12 cellular contexts compared by ENCODE assay signal in the genomic region with DNA sequence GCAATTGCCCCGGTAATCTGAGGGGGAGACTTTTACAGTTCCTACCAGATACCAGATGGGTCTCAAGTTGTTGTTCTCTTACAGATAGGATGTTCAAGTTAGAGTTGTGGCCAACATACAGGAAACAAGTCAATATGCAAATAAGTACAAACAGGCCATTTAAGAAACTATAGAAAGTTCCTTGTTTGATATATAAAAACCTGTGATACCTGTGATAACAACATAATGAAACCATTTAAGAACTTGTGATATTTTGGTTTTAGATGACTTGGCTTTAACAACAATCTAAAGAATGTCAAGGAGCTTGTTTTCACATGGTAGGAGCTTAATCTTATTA. TPM values are rescaled to one million over a fixed set of nuclear protein-coding genes. Genes with fewer than 3 reads are reported as not detected.
A peak's percentile ranks its signal among the peaks of the same experiment; 100 is the strongest.
DNase-seq lines count a peak whose midpoint lies in the region; ATAC-seq, FAIRE-seq and TF ChIP-seq lines count a peak whose summit lies in the region.
"Had no signal": no experiment of that assay in that cellular context is flagged by ENCODE, and none has a peak within 500 bp of the region (broad histone marks: within the 10 kb centered on the region; RNA-seq: fewer than 3 reads in every experiment).

No MANE protein-coding gene starts in this region.

- H3K4me3 ChIP-seq in testis (no peak overlapping the region), gastrocnemius medialis (no peak overlapping the region)

- H3K27ac Mint-ChIP-seq in T-cell (peak overlapping the region; percentile 98 to 99), naive B cell (peak overlapping the region in 3 of 6 donors; percentile 30 to 69 (median 54))

- H3K9me3 ChIP-seq in testis, result no peaks in the 10 kb centered on the region
- H3K9me3 ChIP-seq in gastrocnemius medialis, result no peaks in the 10 kb centered on the region

- H3K27me3 ChIP-seq in testis (no peaks in the 10 kb centered on the region), foreskin keratinocyte (no peaks in the 10 kb centered on the region), gastrocnemius medialis (no peaks in the 10 kb centered on the region)

- peaks cover 30% of the 10 kb centered on the region for H3K36me3 Mint-ChIP-seq in T-cell
- peaks cover 0 to 5% of the 10 kb centered on the region in 2 donors for H3K36me3 Mint-ChIP-seq in naive B cell

- TF ChIP-seq POLR2A in GM18505 (IDR thresholded peaks at IDR 0.05; ENCODE audit: borderline replicate concordance, extremely low read depth, insufficient read depth, insufficient read length), result peak; percentile 17
- no peak for TF ChIP-seq POLR2A in testis (IDR thresholded peaks at IDR 0.05)
- TF ChIP-seq POLR2A in gastrocnemius medialis (IDR thresholded peaks at IDR 0.05), result no peak

- POLR2A ChIA-PET in T-cell (lab: Charles Lee), result interaction anchor here (0.6 to 1.6 kb wide), 4 partner anchors 12 to 17 kb away, joined by 4 to 9 read pairs (median 5); no protein-coding TSS in a partner anchor

- WGBS in testis, 2 donors, result 69 to 90% methylated on average over 1 of the region's 1 CpG

- H3K4me3 Mint-ChIP-seq in T-cell, result peak overlapping the region; percentile 58 to 69 (median 68)
- no peak overlapping the region for H3K4me3 Mint-ChIP-seq in naive B cell

- H3K27me3 Mint-ChIP-seq in T-cell, result no peaks in the 10 kb centered on the region
- no peaks in the 10 kb centered on the region for H3K27me3 Mint-ChIP-seq in naive B cell

- ATAC-seq in GM18505 (IDR thresholded peaks at IDR 0.05; ENCODE audit: unreplicated experiment) (no peak), GM21737 (IDR thresholded peaks at IDR 0.05; ENCODE audit: unreplicated experiment) (peak; percentile 54), T-cell (replicated peaks in 1 of 4) (peak; percentile 53 to 68 (median 64)), naive B cell (ENCODE audit: low read depth in 2 of 2) (peak; percentile 92), foreskin keratinocyte (no peak), gastrocnemius medialis (no peak)

- intact Hi-C loops in testis (cut with DNase I; ENCODE audit: low total_unique reads), result no loop called here
- intact Hi-C loops in gastrocnemius medialis (cut with DNase I; ENCODE audit: low total_unique reads), result no loop called here

- H3K9me3 Mint-ChIP-seq in T-cell, result no peaks in the 10 kb centered on the region
- H3K9me3 Mint-ChIP-seq in naive B cell, result no peaks in the 10 kb centered on the region

- TF ChIP-seq CTCF in testis (IDR thresholded peaks at IDR 0.05) (no peak), foreskin keratinocyte (conservative IDR thresholded peaks at IDR 0.05) (no peak), gastrocnemius medialis (IDR thresholded peaks at IDR 0.05 in 4 of 5, conservative IDR thresholded peaks at IDR 0.05 in 1 of 5) (no peak)

- peaks cover 75 to 84% (median 83%) of the 10 kb centered on the region in 3 donors for H3K4me1 Mint-ChIP-seq in T-cell
- peaks cover 12 to 20% (median 15%) of the 10 kb centered on the region in 3 donors for H3K4me1 Mint-ChIP-seq in naive B cell

- in situ Hi-C loops in gastrocnemius medialis (cut with MboI; ENCODE audit: low sequenced_read_pairs in 4 of 4), result no loop called here

- FAIRE-seq in GM19239 (lab: Jason Lieb, UNC), result no peak
- FAIRE-seq: colon, islet of Langerhans had no signal

- DNase-seq in T-cell, result no peak
- peak; percentile 14 for DNase-seq in naive B cell
- DNase-seq in GM19239 (ENCODE audit: insufficient read length, low spot score), result no peak
- DNase-seq in testis, result no peak
- DNase-seq in foreskin keratinocyte, result no peak
- DNase-seq in gastrocnemius medialis, result no peak
- DNase-seq: activated CD4-positive, CD25-positive, alpha-beta regulatory T cell; NCI-H446 had no signal

- H3K27ac ChIP-seq in testis (no peak overlapping the region), foreskin keratinocyte (no peak overlapping the region), gastrocnemius medialis (no peak overlapping the region)

- H3K4me1 ChIP-seq in testis (peaks cover 4% of the 10 kb centered on the region), foreskin keratinocyte (peaks cover 23% of the 10 kb centered on the region), gastrocnemius medialis (no peaks in the 10 kb centered on the region)

- no peaks in the 10 kb centered on the region for H3K36me3 ChIP-seq in testis (ENCODE audit: low read depth, missing control alignments)
- peaks cover 0 to 5% of the 10 kb centered on the region in 2 donors for H3K36me3 ChIP-seq in gastrocnemius medialis

- CTCF ChIA-PET in T-cell (lab: Charles Lee), result interaction anchor here (0.5 to 1.7 kb wide), 5 partner anchors 9 to 1895 kb away, joined by 3 to 15 read pairs (median 6); no protein-coding TSS in a partner anchor

RNA-seq across cellular contexts. Expression of gene CDR2, which starts 16.8 kb away (rescaled TPM):
- total RNA-seq in T-cell, result 10 to 100 TPM; 58.7 to 97.5 (median 72.6) TPM
- 1 to 10 TPM; 3.8 to 6.6 (median 5.0) TPM for polyA plus RNA-seq in naive B cell (ENCODE audit: low read depth in 6 of 6)
- total RNA-seq in testis, result 10 to 100 TPM; 56.8 to 63.7 TPM
- polyA plus RNA-seq in testis (ENCODE audit: insufficient read depth, low read depth, low replicate concordance), result 133 TPM
- total RNA-seq in foreskin keratinocyte, result 28.5 and 32.6 TPM in 2 replicates
- polyA plus RNA-seq in foreskin keratinocyte, result 13.3 and 19.4 TPM in 2 replicates
- 1 to 10 TPM; 4.1 to 7.6 (median 7.3) TPM for total RNA-seq in gastrocnemius medialis

Comparison
In these comparisons a context has a peak if more than half of its experiments do, and no peak if none do; other contexts are left out.
1. ATAC-seq: peak in GM21737 (single experiment), T-cell (4 of 4) and naive B cell (2 of 2); none in GM18505 (single experiment), foreskin keratinocyte (single experiment) and gastrocnemius medialis (0 of 2).
2. H3K4me3 Mint-ChIP-seq: peak in T-cell (3 of 3); none in naive B cell (0 of 8).